In genomic region chr6:29722773-29723665, GRCh38 we compare ENCODE assay signal across 8 cellular contexts. TPM values are rescaled to one million over a fixed set of nuclear protein-coding genes. Genes with fewer than 3 reads are reported as not detected.
A peak's percentile ranks its signal among the peaks of the same experiment; 100 is the strongest.
DNase-seq lines count a peak whose midpoint lies in the region; ATAC-seq and TF ChIP-seq lines count a peak whose summit lies in the region.

HLA-F (plus strand) TSS chr6:29723434; CDS start chr6:29723464, 30 bp downstream.

- H3K4me3 ChIP-seq in PC-3 (ENCODE audit: low read length), result peak within 1 kb of the TSS; percentile 81
- H3K4me3 ChIP-seq in fibroblast of pulmonary artery (replicated peaks; ENCODE audit: low read depth, low read length), result peak within 1 kb of the TSS; percentile 62

- no peaks in the 10 kb centered on the region for H3K27me3 ChIP-seq in PC-3 (ENCODE audit: low read length)

- no peaks in the 10 kb centered on the region for H3F3A ChIP-seq in PC-3 (ENCODE audit: low read length, unreplicated experiment)

- H3K9me3 ChIP-seq in PC-3 (ENCODE audit: low read length), result no peaks in the 10 kb centered on the region

- H3K9ac ChIP-seq in PC-3 (ENCODE audit: low read length), result peak within 1 kb of the TSS; percentile 37

- peak within 1 kb of the TSS; percentile 94 to 99 for H3K27ac Mint-ChIP-seq in natural killer cell treated with Interleukin-12 subunit alpha and Interleukin-12 subunit beta and Interleukin-15 and Interleukin-18, amount 100 ng/mL, for 72 hours
- H3K27ac Mint-ChIP-seq in stimulated activated naive B cell treated with anti-CD40 and anti-IgM and Interleukin-4, amounts not matched to agents 10 μg/mL and 1 μg/mL and 100 μg/mL, for 72 hours, result peak within 1 kb of the TSS; percentile 99

- no peaks in the 10 kb centered on the region for H3K79me2 ChIP-seq in PC-3 (ENCODE audit: low read length)

- H3K27ac ChIP-seq in PC-3 (ENCODE audit: low read length), result no peak within 1 kb of the TSS

- POLR2A ChIA-PET in PC-3 (lab: Charles Lee; ENCODE audit: unreplicated experiment), result interaction anchor here (0.7 kb wide), 1 partner anchor 1330 kb away, joined by 4 read pairs; no protein-coding TSS in a partner anchor

- H3K36me3 ChIP-seq in PC-3 (ENCODE audit: low read depth, low read length), result no peaks in the 10 kb centered on the region

- H4K20me1 ChIP-seq in PC-3 (ENCODE audit: low read length), result no peaks in the 10 kb centered on the region

- intact Hi-C loops in PC-3 (cut with micrococcal nuclease), result no loop called here

- peak within 1 kb of the TSS; percentile 95 for H3K4me2 ChIP-seq in PC-3 (ENCODE audit: low read length)

- no peaks in the 10 kb centered on the region for H3K27me3 Mint-ChIP-seq in natural killer cell treated with Interleukin-12 subunit alpha and Interleukin-12 subunit beta and Interleukin-15 and Interleukin-18, amount 100 ng/mL, for 72 hours
- H3K27me3 Mint-ChIP-seq in stimulated activated naive B cell treated with anti-CD40 and anti-IgM and Interleukin-4, amounts not matched to agents 10 μg/mL and 1 μg/mL and 100 μg/mL, for 72 hours, result no peaks in the 10 kb centered on the region

- BruUV-seq in PC-3 (replicated peaks; lab: Mats Ljungman, UMichigan), result no TSS peak

- H3K4me1 Mint-ChIP-seq in natural killer cell treated with Interleukin-12 subunit alpha and Interleukin-12 subunit beta and Interleukin-15 and Interleukin-18, amount 100 ng/mL, for 72 hours (ENCODE audit: low read depth in 2 of 2), result peaks cover 47 to 56% of the 10 kb centered on the region in 2 donors
- H3K4me1 Mint-ChIP-seq in stimulated activated naive B cell treated with anti-CD40 and anti-IgM and Interleukin-4, amounts not matched to agents 10 μg/mL and 1 μg/mL and 100 μg/mL, for 72 hours, result peaks cover 26 to 53% of the 10 kb centered on the region in 2 donors

- H3K9me2 ChIP-seq in PC-3 (replicated peaks; ENCODE audit: low read length), result no peaks in the 10 kb centered on the region

- ATAC-seq in GM19023 (IDR thresholded peaks at IDR 0.05; ENCODE audit: unreplicated experiment) (peak; percentile 84), HG03175 (IDR thresholded peaks at IDR 0.05; ENCODE audit: unreplicated experiment) (peak; percentile 88), PC-3 (peak; percentile 99)
- ATAC-seq in natural killer cell treated with Interleukin-12 subunit alpha and Interleukin-12 subunit beta and Interleukin-15 and Interleukin-18, amount 100 ng/mL, for 72 hours, result peak; percentile 94 to 96
- ATAC-seq in stimulated activated naive B cell treated with anti-CD40 and anti-IgM and Interleukin-4, amounts not matched to agents 10 μg/mL and 1 μg/mL and 100 μg/mL, for 72 hours (replicated peaks), result peak; percentile 93

- peaks cover 25% of the 10 kb centered on the region for H3K36me3 Mint-ChIP-seq in natural killer cell treated with Interleukin-12 subunit alpha and Interleukin-12 subunit beta and Interleukin-15 and Interleukin-18, amount 100 ng/mL, for 72 hours
- H3K36me3 Mint-ChIP-seq in stimulated activated naive B cell treated with anti-CD40 and anti-IgM and Interleukin-4, amounts not matched to agents 10 μg/mL and 1 μg/mL and 100 μg/mL, for 72 hours, result peaks cover 40 to 44% of the 10 kb centered on the region in 2 donors

- H3K4me3 Mint-ChIP-seq in natural killer cell treated with Interleukin-12 subunit alpha and Interleukin-12 subunit beta and Interleukin-15 and Interleukin-18, amount 100 ng/mL, for 72 hours, result peak within 1 kb of the TSS; percentile 93
- H3K4me3 Mint-ChIP-seq in stimulated activated naive B cell treated with anti-CD40 and anti-IgM and Interleukin-4, amounts not matched to agents 10 μg/mL and 1 μg/mL and 100 μg/mL, for 72 hours, result peak within 1 kb of the TSS; percentile 92 to 93

- no peaks in the 10 kb centered on the region for H3K9me3 Mint-ChIP-seq in natural killer cell treated with Interleukin-12 subunit alpha and Interleukin-12 subunit beta and Interleukin-15 and Interleukin-18, amount 100 ng/mL, for 72 hours
- no peaks in the 10 kb centered on the region for H3K9me3 Mint-ChIP-seq in stimulated activated naive B cell treated with anti-CD40 and anti-IgM and Interleukin-4, amounts not matched to agents 10 μg/mL and 1 μg/mL and 100 μg/mL, for 72 hours

- H2AFZ ChIP-seq in PC-3 (ENCODE audit: low read length), result peak within 1 kb of the TSS; percentile 99

- CTCF ChIA-PET in PC-3 (lab: Charles Lee), result no interaction called here

- DNase-seq in AG09319 (ENCODE audit: extremely low read depth, low read depth) (peak; percentile 49), PC-3 (peak; percentile 90), fibroblast of pulmonary artery (ENCODE audit: low read depth) (peak; percentile 82)
- DNase-seq in activated T-helper 9 cell treated with anti-CD3 and anti-CD28 coated beads, Interleukin-2, amount 50 U/mL, for 16 hours (ENCODE audit: low read depth), result peak; percentile 72
- DNase-seq in natural killer cell treated with Interleukin-12 subunit alpha and Interleukin-12 subunit beta and Interleukin-15 and Interleukin-18, amount 100 ng/mL, for 72 hours (ENCODE audit: low spot score), result peak; percentile 92
- peak; percentile 91 for DNase-seq in stimulated activated naive B cell treated with anti-CD40 and anti-IgM and Interleukin-4, amounts not matched to agents 10 μg/mL and 1 μg/mL and 100 μg/mL, for 72 hours

- no peaks in the 10 kb centered on the region for H3K4me1 ChIP-seq in PC-3 (ENCODE audit: insufficient read depth, low read length)

- TF ChIP-seq CTCF in AG09319 (IDR thresholded peaks at IDR 0.05; ENCODE audit: low read depth, low read length) (no peak; the same call in 1 of the 2 replicates), PC-3 (conservative IDR thresholded peaks at IDR 0.05; ENCODE audit: low read depth, low read length) (peak; percentile 20; the same call in 1 of the 2 replicates), fibroblast of pulmonary artery (IDR thresholded peaks at IDR 0.05; ENCODE audit: low read length, missing control alignments) (no peak)

RNA-seq across cellular contexts. Expression of gene HLA-F, which starts in this region (rescaled TPM):
- 9.8 and 16.1 TPM in 2 replicates for total RNA-seq in PC-3 (2014; rRNA removed)
- 100 to 1,000 TPM; 277 to 518 TPM for total RNA-seq in natural killer cell treated with Interleukin-12 subunit alpha and Interleukin-12 subunit beta and Interleukin-15 and Interleukin-18, amount 100 ng/mL, for 72 hours

Comparison
In these comparisons a context has a peak if more than half of its experiments do, and no peak if none do; other contexts are left out.
1. RNA of gene HLA-F (total RNA-seq): 277 to 518 TPM in natural killer cell treated with Interleukin-12 subunit alpha and Interleukin-12 subunit beta and Interleukin-15 and Interleukin-18, amount 100 ng/mL, for 72 hours; 9.8 to 16.1 TPM in PC-3; every median in the first group is over 10 times any median in the second.
2. Peak in every context shown above with its lines, with median percentiles within 50 percentile points of each other: DNase-seq and ATAC-seq.